In genomic region chr22:48827228-48827810, GRCh38 we compare ENCODE assay signal across 18 cellular contexts.
DNase-seq lines count a peak whose midpoint lies in the region; ATAC-seq and TF ChIP-seq lines count a peak whose summit lies in the region.
"Had no signal": no experiment of that assay in that cellular context is flagged by ENCODE, and none has a peak within 500 bp of the region (broad histone marks: within the 10 kb centered on the region; RNA-seq: fewer than 3 reads in every experiment).

No MANE protein-coding gene starts in this region.

- peaks cover 69% of the 10 kb centered on the region for H3K27me3 ChIP-seq in left ventricle myocardium inferior (ENCODE audit: low read depth)
- H3K27me3 ChIP-seq: ascending aorta, hepatocyte had no signal

- DNase-seq in DMS153 (lab: John Stamatoyannopoulos, UW) = peak; percentile 51
- peak; percentile 84 for DNase-seq in NCI-H146 treated with DMSO at 0.1 percent for 48 hours (lab: John Stamatoyannopoulos, UW; ENCODE audit: unreplicated experiment)
- peak; percentile 46 for DNase-seq in RPMI8226
- peak; percentile 62 for DNase-seq in left kidney (ENCODE audit: low read depth, low spot score)
- no peak for DNase-seq in medulla oblongata (ENCODE audit: extremely low spot score)
- DNase-seq in GF-D8 (lab: John Stamatoyannopoulos, UW) = no peak
- DNase-seq in left ventricle myocardium inferior = no peak
- DNase-seq: activated naive CD4-positive, alpha-beta T cell; IMR-90; MV-4-11; naive B cell; stimulated activated CD4-positive, alpha-beta T cell treated with anti-CD3 and anti-CD28 coated beads, Interleukin-15, amount 100 ng/mL, for 24 hours; T-cell had no signal

- intact Hi-C loops in left ventricle myocardium inferior (cut with micrococcal nuclease) = no loop called here

- H3K4me3 ChIP-seq in left ventricle myocardium inferior = no peak overlapping the region
- H3K4me3 ChIP-seq: ascending aorta, hepatocyte, left lung had no signal

- H3K36me3 ChIP-seq in left ventricle myocardium inferior = no peaks in the 10 kb centered on the region
- H3K36me3 ChIP-seq: ascending aorta, left lung had no signal

- no peak for ATAC-seq in HG03439 (IDR thresholded peaks at IDR 0.05; ENCODE audit: unreplicated experiment)
- ATAC-seq: left lung, T-cell, WTC11 had no signal

- no peaks in the 10 kb centered on the region for H3K4me1 ChIP-seq in left ventricle myocardium inferior
- H3K4me1 ChIP-seq: ascending aorta, left lung had no signal

- no peak for TF ChIP-seq CTCF in left ventricle myocardium inferior (IDR thresholded peaks at IDR 0.05; ENCODE audit: borderline replicate concordance)

- peaks cover 25% of the 10 kb centered on the region for H3K9me3 ChIP-seq in left ventricle myocardium inferior (replicated peaks)

- no peak overlapping the region for H3K27ac ChIP-seq in left ventricle myocardium inferior (replicated peaks)
- H3K27ac ChIP-seq: ascending aorta, hepatocyte, left lung had no signal

Comparison
In these comparisons a context has a peak if more than half of its experiments do, and no peak if none do; other contexts are left out.
1. DNase-seq: peak in DMS153 (single experiment), NCI-H146 treated with DMSO at 0.1 percent for 48 hours (single experiment), RPMI8226 (single experiment) and left kidney (single experiment); none in medulla oblongata (single experiment), GF-D8 (single experiment) and left ventricle myocardium inferior (single experiment).